Comparison of ENCODE assay signal across 10 cellular contexts in the genomic region with DNA sequence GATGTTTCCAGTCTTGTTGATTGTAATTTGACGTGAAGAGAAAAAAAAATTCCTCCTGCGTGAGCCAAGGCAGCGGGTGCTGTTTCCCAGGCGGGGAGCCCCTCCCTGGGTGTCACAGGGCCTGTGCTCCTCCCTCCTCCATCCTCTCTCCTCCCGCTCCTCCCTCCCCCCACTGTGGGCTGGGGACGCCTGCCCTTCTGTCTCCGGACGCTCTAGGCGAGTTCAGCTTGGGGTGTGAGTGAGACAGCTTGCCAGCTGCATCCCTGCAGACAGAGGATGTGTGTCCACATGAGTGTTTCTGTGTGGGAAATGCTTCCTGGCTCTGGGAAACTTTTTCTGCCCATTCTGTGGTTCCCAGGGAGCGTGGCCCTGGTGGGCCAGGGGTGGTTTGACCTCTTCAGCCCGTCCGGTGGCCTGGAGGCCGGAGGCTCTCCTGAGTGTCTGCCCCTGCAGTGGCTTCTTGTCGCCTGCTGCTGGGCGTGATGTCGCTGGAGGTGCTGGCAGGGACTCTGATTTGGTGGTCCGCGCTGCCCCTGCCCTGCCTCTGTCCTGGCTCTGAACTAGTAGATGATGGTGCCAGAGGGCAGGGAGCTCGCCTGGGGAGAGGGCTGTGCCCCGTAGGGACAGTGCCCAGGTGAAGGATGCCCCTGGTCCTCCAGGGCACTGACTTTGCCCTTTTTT.
DNase-seq lines count a peak whose midpoint lies in the region; ATAC-seq and TF ChIP-seq lines count a peak whose summit lies in the region.
"Had no signal": no experiment of that assay in that cellular context is flagged by ENCODE, and none has a peak within 500 bp of the region (broad histone marks: within the 10 kb centered on the region; RNA-seq: fewer than 3 reads in every experiment).

No MANE protein-coding gene starts in this region.

- H3K27me3 Mint-ChIP-seq in activated naive CD4-positive, alpha-beta T cell treated with anti-CD3 and anti-CD28 coated beads, Interleukin-2, amount 10 ng/mL, durations not matched to agents 7 days and 5 days = no peaks in the 10 kb centered on the region
- no peaks in the 10 kb centered on the region for H3K27me3 Mint-ChIP-seq in nephron (ENCODE audit: low read depth)

- H3K27me3 ChIP-seq in uterus = no peaks in the 10 kb centered on the region
- H3K27me3 ChIP-seq: breast epithelium had no signal

- H3K36me3 ChIP-seq in uterus = no peaks in the 10 kb centered on the region
- H3K36me3 ChIP-seq: breast epithelium had no signal

- TF ChIP-seq POLR2A in uterus (IDR thresholded peaks at IDR 0.05) = no peak

- peak overlapping the region; percentile 38 to 65 for H3K27ac ChIP-seq in uterus

- H3K4me3 Mint-ChIP-seq in activated naive CD4-positive, alpha-beta T cell treated with anti-CD3 and anti-CD28 coated beads, Interleukin-2, amount 10 ng/mL, durations not matched to agents 7 days and 5 days = no peak overlapping the region
- no peak overlapping the region for H3K4me3 Mint-ChIP-seq in nephron

- intact Hi-C loops in uterus (cut with DNase I; ENCODE audit: low total_unique reads) = no loop called here

- no peak overlapping the region for H3K27ac Mint-ChIP-seq in activated naive CD4-positive, alpha-beta T cell treated with anti-CD3 and anti-CD28 coated beads, Interleukin-2, amount 10 ng/mL, durations not matched to agents 7 days and 5 days
- peak overlapping the region; percentile 59 to 82 (median 60) for H3K27ac Mint-ChIP-seq in nephron

- no peaks in the 10 kb centered on the region for H3K9me3 ChIP-seq in uterus
- H3K9me3 ChIP-seq: breast epithelium had no signal

- ATAC-seq in HG02885 (IDR thresholded peaks at IDR 0.05; ENCODE audit: poor library complexity, unreplicated experiment) = no peak

- H3K4me1 ChIP-seq in uterus = no peaks in the 10 kb centered on the region
- H3K4me1 ChIP-seq: breast epithelium had no signal

- peak; percentile 18 for DNase-seq in activated naive CD4-positive, alpha-beta T cell treated with anti-CD3 and anti-CD28 coated beads, Interleukin-2, amount 10 ng/mL, durations not matched to agents 7 days and 5 days
- DNase-seq in activated naive CD4-positive, alpha-beta T cell treated with Interleukin-2 at 50 U/mL for 16 hours = no peak
- DNase-seq in globus pallidus (ENCODE audit: low spot score) = peak; percentile 94
- peak; percentile 48 to 53 for DNase-seq in uterus
- no peak for DNase-seq in stimulated activated CD4-positive, alpha-beta T cell treated with anti-CD3 and anti-CD28 coated beads, Interleukin-4, amount 100 ng/mL, for 24 hours
- no peak for DNase-seq in activated CD8-positive, alpha-beta memory T cell treated with anti-CD3 and anti-CD28 coated beads for 24 hours
- DNase-seq: NCI-H510A had no signal

- H3K36me3 Mint-ChIP-seq in activated naive CD4-positive, alpha-beta T cell treated with anti-CD3 and anti-CD28 coated beads, Interleukin-2, amount 10 ng/mL, durations not matched to agents 7 days and 5 days = peaks cover 49% of the 10 kb centered on the region
- H3K36me3 Mint-ChIP-seq in nephron (ENCODE audit: low read depth) = peaks cover 59% of the 10 kb centered on the region

- no peaks in the 10 kb centered on the region for H3K9me3 Mint-ChIP-seq in activated naive CD4-positive, alpha-beta T cell treated with anti-CD3 and anti-CD28 coated beads, Interleukin-2, amount 10 ng/mL, durations not matched to agents 7 days and 5 days
- no peaks in the 10 kb centered on the region for H3K9me3 Mint-ChIP-seq in nephron

- H3K4me3 ChIP-seq in uterus = no peak overlapping the region

- CTCF ChIA-PET in activated naive CD4-positive, alpha-beta T cell treated with anti-CD3 and anti-CD28 coated beads, Interleukin-2, amount 10 ng/mL, durations not matched to agents 7 days and 5 days (lab: Charles Lee) = no interaction called here

- no peak for TF ChIP-seq CTCF in nephron (IDR thresholded peaks at IDR 0.05; ENCODE audit: unreplicated experiment in 3 of 3)
- no peak for TF ChIP-seq CTCF in uterus (IDR thresholded peaks at IDR 0.05)

- no peaks in the 10 kb centered on the region for H3K4me1 Mint-ChIP-seq in activated naive CD4-positive, alpha-beta T cell treated with anti-CD3 and anti-CD28 coated beads, Interleukin-2, amount 10 ng/mL, durations not matched to agents 7 days and 5 days
- H3K4me1 Mint-ChIP-seq in nephron = peaks cover 8% of the 10 kb centered on the region

Comparison
In these comparisons a context has a peak if more than half of its experiments do, and no peak if none do; other contexts are left out.
1. DNase-seq: peak in activated naive CD4-positive, alpha-beta T cell treated with anti-CD3 and anti-CD28 coated beads, Interleukin-2, amount 10 ng/mL, durations not matched to agents 7 days and 5 days (single experiment), globus pallidus (single experiment) and uterus (2 of 2); none in activated naive CD4-positive, alpha-beta T cell treated with Interleukin-2 at 50 U/mL for 16 hours (single experiment), stimulated activated CD4-positive, alpha-beta T cell treated with anti-CD3 and anti-CD28 coated beads, Interleukin-4, amount 100 ng/mL, for 24 hours (single experiment) and activated CD8-positive, alpha-beta memory T cell treated with anti-CD3 and anti-CD28 coated beads for 24 hours (single experiment).